Comparison of ENCODE assay signal across 8 cellular contexts in the genomic region with DNA sequence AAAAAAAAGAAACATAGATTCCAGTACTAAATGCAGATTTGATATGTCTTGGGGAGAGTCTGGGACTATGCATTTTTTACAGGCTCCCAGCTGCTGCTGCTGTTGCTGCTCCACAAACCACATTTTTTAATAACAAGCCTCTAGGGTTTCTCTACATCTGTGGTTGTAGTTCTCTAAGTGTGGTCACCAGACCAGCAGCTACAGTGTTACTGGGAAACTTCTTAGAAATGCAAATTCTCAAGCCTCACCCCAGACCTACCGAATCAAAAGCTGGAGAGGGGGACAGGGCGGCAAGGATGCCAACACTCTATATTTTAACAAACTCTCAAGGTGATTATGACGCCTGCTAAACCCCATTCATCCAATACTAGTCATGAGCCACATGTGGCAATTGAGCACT.
DNase-seq lines count a peak whose midpoint lies in the region; ATAC-seq and TF ChIP-seq lines count a peak whose summit lies in the region.

No MANE protein-coding gene starts in this region.

- H3K9me3 ChIP-seq in OCI-LY3 (ENCODE audit: insufficient read depth, low read length): no peaks in the 10 kb centered on the region

- intact Hi-C loops in activated CD4-positive, alpha-beta T cell treated with anti-CD3 and anti-CD28 coated beads for 36 hours (cut with DNase I, micrococcal nuclease): loop anchor here (5.0 kb wide), 1 partner anchor 351 kb away; no protein-coding TSS in a partner anchor
- intact Hi-C loops in posterior vena cava (cut with DNase I): no loop called here

- H3K4me1 ChIP-seq in OCI-LY3 (ENCODE audit: low read length): peaks cover 67% of the 10 kb centered on the region

- POLR2A ChIA-PET in activated CD4-positive, alpha-beta T cell treated with anti-CD3 and anti-CD28 coated beads for 36 hours (lab: Charles Lee): interaction anchor here (1.4 kb wide), 1 partner anchor 294 kb away, joined by 3 read pairs; a partner anchor contains a TSS

- H3K4me1 Mint-ChIP-seq in activated CD4-positive, alpha-beta T cell treated with anti-CD3 and anti-CD28 coated beads for 36 hours: peaks cover 86% of the 10 kb centered on the region

- TF ChIP-seq CTCF in OCI-LY3 (IDR thresholded peaks at IDR 0.05; ENCODE audit: low read depth, low read length): no peak

- H3K4me3 ChIP-seq in OCI-LY3 (ENCODE audit: low read length): peak overlapping the region; percentile 13; the same call in 1 of the 2 replicates

- peak overlapping the region; percentile 38; the same call in 1 of the 2 replicates for H3K9ac ChIP-seq in OCI-LY3 (ENCODE audit: low read length)

- H3K27ac ChIP-seq in OCI-LY3 (ENCODE audit: low read length): peak overlapping the region; percentile 85

- H3K79me2 ChIP-seq in OCI-LY3 (ENCODE audit: low read length): no peaks in the 10 kb centered on the region

- H3K9me3 Mint-ChIP-seq in activated CD4-positive, alpha-beta T cell treated with anti-CD3 and anti-CD28 coated beads for 36 hours (ENCODE audit: low read depth): no peaks in the 10 kb centered on the region

- H3K36me3 ChIP-seq in OCI-LY3 (replicated peaks; ENCODE audit: low read depth, low read length): no peaks in the 10 kb centered on the region

- H3K27ac Mint-ChIP-seq in activated CD4-positive, alpha-beta T cell treated with anti-CD3 and anti-CD28 coated beads for 36 hours: peak overlapping the region; percentile 92

- no peaks in the 10 kb centered on the region for H3K27me3 ChIP-seq in OCI-LY3 (ENCODE audit: low read depth, low read length)

- H4K20me1 ChIP-seq in OCI-LY3 (ENCODE audit: insufficient read depth, low read length): no peaks in the 10 kb centered on the region

- peak overlapping the region; percentile 77 for H3K4me2 ChIP-seq in OCI-LY3 (ENCODE audit: low read length)

- peak; percentile 39 for DNase-seq in activated CD4-positive, alpha-beta T cell treated with anti-CD3 and anti-CD28 coated beads for 36 hours
- DNase-seq in activated CD4-positive, alpha-beta T cell treated with anti-CD3 and anti-CD28 coated beads for 4 hours: no peak
- DNase-seq in myocyte (ENCODE audit: low read depth) (peak; percentile 81), NCI-H82 (lab: John Stamatoyannopoulos, UW) (no peak), posterior vena cava (ENCODE audit: low spot score) (no peak), amygdala (lab: John Stamatoyannopoulos, UW) (no peak)

- CTCF ChIA-PET in activated CD4-positive, alpha-beta T cell treated with anti-CD3 and anti-CD28 coated beads for 36 hours (lab: Charles Lee): interaction anchor here (0.5 to 4.0 kb wide), 6 partner anchors 12 to 677 kb away, joined by 3 to 23 read pairs (median 5); no protein-coding TSS in a partner anchor

- peaks cover 2% of the 10 kb centered on the region for H3K36me3 Mint-ChIP-seq in activated CD4-positive, alpha-beta T cell treated with anti-CD3 and anti-CD28 coated beads for 36 hours (ENCODE audit: low read depth)

- peak; percentile 11 for ATAC-seq in activated CD4-positive, alpha-beta T cell treated with anti-CD3 and anti-CD28 coated beads for 36 hours
- ATAC-seq in HG02938 (IDR thresholded peaks at IDR 0.05; ENCODE audit: unreplicated experiment): peak; percentile 87

- no peaks in the 10 kb centered on the region for H3K27me3 Mint-ChIP-seq in activated CD4-positive, alpha-beta T cell treated with anti-CD3 and anti-CD28 coated beads for 36 hours

- H2AFZ ChIP-seq in OCI-LY3 (ENCODE audit: low read depth, low read length): no peak overlapping the region

- no peak overlapping the region for H3K4me3 Mint-ChIP-seq in activated CD4-positive, alpha-beta T cell treated with anti-CD3 and anti-CD28 coated beads for 36 hours

Comparison
In these comparisons a context has a peak if more than half of its experiments do, and no peak if none do; other contexts are left out.
1. DNase-seq: peak in activated CD4-positive, alpha-beta T cell treated with anti-CD3 and anti-CD28 coated beads for 36 hours (single experiment) and myocyte (single experiment); none in activated CD4-positive, alpha-beta T cell treated with anti-CD3 and anti-CD28 coated beads for 4 hours (0 of 2), NCI-H82 (single experiment), posterior vena cava (single experiment) and amygdala (0 of 56).
2. intact Hi-C loops: an anchor here in activated CD4-positive, alpha-beta T cell treated with anti-CD3 and anti-CD28 coated beads for 36 hours (5.0 kb wide); none called in posterior vena cava.